ENCODE assay signal across 17 cellular contexts in the genomic region with DNA sequence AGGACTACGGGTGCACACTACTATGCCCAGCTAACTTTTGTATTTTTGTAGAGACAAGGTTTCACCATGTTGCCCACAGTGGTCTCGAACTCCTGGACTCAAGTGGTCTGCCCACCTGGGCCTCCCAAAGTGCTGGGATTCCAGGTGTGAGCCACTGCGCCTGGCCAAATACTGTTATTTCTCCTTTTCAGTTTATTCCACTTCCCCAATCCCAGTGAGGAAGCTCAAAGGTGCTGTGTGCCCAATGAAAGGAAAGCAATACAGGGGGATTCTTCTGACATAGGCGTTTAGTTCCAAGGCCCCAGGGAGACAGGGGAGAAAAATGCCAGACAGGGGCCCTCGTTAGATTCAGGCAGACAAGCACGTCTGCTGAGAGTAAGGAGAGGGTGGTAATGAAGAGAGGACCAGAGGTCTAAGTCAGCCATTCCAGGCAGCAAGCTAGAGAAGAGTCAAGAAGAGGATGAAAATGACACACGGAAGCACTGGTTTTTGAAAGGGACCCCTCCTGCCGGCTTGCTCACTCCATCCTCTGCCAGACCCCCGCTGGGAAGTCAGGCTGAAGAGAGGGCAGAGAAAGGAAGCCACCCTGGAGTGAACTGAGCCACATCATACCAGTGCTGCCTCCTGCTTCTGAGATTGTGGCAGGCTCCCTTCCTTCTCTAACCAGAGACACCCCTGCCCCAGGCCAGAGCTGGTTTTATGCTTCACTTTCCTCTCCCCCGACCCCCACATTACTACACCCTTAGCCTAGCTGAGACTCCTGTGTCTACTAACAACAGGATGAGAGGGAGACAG. TPM values are rescaled to one million over a fixed set of nuclear protein-coding genes. Genes with fewer than 3 reads are reported as not detected.
DNase-seq lines count a peak whose midpoint lies in the region; ATAC-seq and TF ChIP-seq lines count a peak whose summit lies in the region.
"Had no signal": no experiment of that assay in that cellular context is flagged by ENCODE, and none has a peak within 500 bp of the region (broad histone marks: within the 10 kb centered on the region; RNA-seq: fewer than 3 reads in every experiment).

No MANE protein-coding gene starts in this region.

- H3K9me3 ChIP-seq in ES-I3 (ENCODE audit: control insufficient read depth, insufficient read depth, low read length) = no peaks in the 10 kb centered on the region
- no peaks in the 10 kb centered on the region for H3K9me3 ChIP-seq in MG63
- no peaks in the 10 kb centered on the region for H3K9me3 ChIP-seq in esophagus (ENCODE audit: control insufficient read depth in 2 of 2, insufficient read depth in 1 of 2, low read depth in 1 of 2, low read length in 1 of 2)
- H3K9me3 ChIP-seq in osteoblast (ENCODE audit: low read depth, low read length) = no peaks in the 10 kb centered on the region
- H3K9me3 ChIP-seq: gastrocnemius medialis, SJSA1, transverse colon had no signal

- H3K27ac Mint-ChIP-seq in progenitor cell of endocrine pancreas = no peak overlapping the region
- H3K27ac Mint-ChIP-seq: activated CD4-positive, alpha-beta memory T cell treated with anti-CD3 and anti-CD28 coated beads, Interleukin-2, amount 10 ng/mL, durations not matched to agents 7 days and 5 days had no signal

- peaks cover 33% of the 10 kb centered on the region for H3K4me1 ChIP-seq in ES-I3 (ENCODE audit: insufficient read depth, low read length)
- peaks cover 0 to 13% of the 10 kb centered on the region in 2 donors for H3K4me1 ChIP-seq in esophagus (ENCODE audit: control insufficient read depth in 2 of 2, insufficient read depth in 2 of 2, low read length in 1 of 2)
- H3K4me1 ChIP-seq in osteoblast (ENCODE audit: insufficient read depth, low read length) = peaks cover 13% of the 10 kb centered on the region

- H3K36me3 ChIP-seq in ES-I3 (ENCODE audit: insufficient read depth, low read length) (no peaks in the 10 kb centered on the region), MG63 (no peaks in the 10 kb centered on the region), esophagus (ENCODE audit: control insufficient read depth in 2 of 2, insufficient read depth in 2 of 2, low read length in 1 of 2) (no peaks in the 10 kb centered on the region), osteoblast (ENCODE audit: insufficient read depth, low read length) (no peaks in the 10 kb centered on the region)
- H3K36me3 ChIP-seq: gastrocnemius medialis, SJSA1, transverse colon had no signal

- TF ChIP-seq CTCF in osteoblast (IDR thresholded peaks at IDR 0.05; ENCODE audit: extremely low read depth, low read depth, low read length) (no peak), progenitor cell of endocrine pancreas (IDR thresholded peaks at IDR 0.05; ENCODE audit: unreplicated experiment) (no peak)

- H3K27ac ChIP-seq in esophagus (ENCODE audit: low read depth in 2 of 2, low read length in 1 of 2) (peak overlapping the region; percentile 27 to 65), osteoblast (ENCODE audit: low read depth, low read length) (no peak overlapping the region)
- H3K27ac ChIP-seq: C4-2B, SJSA1 had no signal

- peak overlapping the region; percentile 32 for H2AFZ ChIP-seq in osteoblast (ENCODE audit: low read length)

- H3K27me3 ChIP-seq in MG63 = no peaks in the 10 kb centered on the region
- no peaks in the 10 kb centered on the region for H3K27me3 ChIP-seq in esophagus (ENCODE audit: control insufficient read depth in 1 of 2, insufficient read depth in 2 of 2, low read length in 2 of 2)
- no peaks in the 10 kb centered on the region for H3K27me3 ChIP-seq in osteoblast (ENCODE audit: insufficient read depth, low read length)
- H3K27me3 ChIP-seq: gastrocnemius medialis, SJSA1, transverse colon had no signal

- DNase-seq in MG63 = peak; percentile 3
- no peak for DNase-seq in osteoblast (ENCODE audit: insufficient read length, low spot score, missing footprints)
- no peak for DNase-seq in epidermal melanocyte (ENCODE audit: insufficient read length, low spot score)
- DNase-seq in progenitor cell of endocrine pancreas (ENCODE audit: low spot score, unreplicated experiment) = no peak
- DNase-seq in NCI-H187 treated with DMSO at 0.1 percent for 48 hours (lab: John Stamatoyannopoulos, UW) = no peak
- DNase-seq: activated CD4-positive, alpha-beta memory T cell treated with anti-CD3 and anti-CD28 coated beads, Interleukin-2, amount 10 ng/mL, durations not matched to agents 7 days and 5 days; EL; gastrocnemius medialis; kidney; NCI-H1092; NCI-H345; transverse colon had no signal

- H3K4me2 ChIP-seq in osteoblast (ENCODE audit: insufficient read depth, low read length) = no peak overlapping the region

- H3K9me3 Mint-ChIP-seq in progenitor cell of endocrine pancreas (ENCODE audit: low read depth) = no peaks in the 10 kb centered on the region
- H3K9me3 Mint-ChIP-seq: activated CD4-positive, alpha-beta memory T cell treated with anti-CD3 and anti-CD28 coated beads, Interleukin-2, amount 10 ng/mL, durations not matched to agents 7 days and 5 days had no signal

- no peaks in the 10 kb centered on the region for H3K36me3 Mint-ChIP-seq in progenitor cell of endocrine pancreas (ENCODE audit: insufficient read depth)

- peak overlapping the region; percentile 4; the same call in 1 of the 2 replicates for H3K9ac ChIP-seq in ES-I3 (ENCODE audit: low read depth, low read length)

- peaks cover 4% of the 10 kb centered on the region for H3K4me1 Mint-ChIP-seq in progenitor cell of endocrine pancreas (ENCODE audit: low read depth)

- H3K4me3 Mint-ChIP-seq in progenitor cell of endocrine pancreas (ENCODE audit: low read depth) = no peak overlapping the region
- H3K4me3 Mint-ChIP-seq: activated CD4-positive, alpha-beta memory T cell treated with anti-CD3 and anti-CD28 coated beads, Interleukin-2, amount 10 ng/mL, durations not matched to agents 7 days and 5 days had no signal

- H3K79me2 ChIP-seq in osteoblast (ENCODE audit: insufficient read depth, low read length) = peaks cover 82% of the 10 kb centered on the region

- 67 to 71% methylated on average over 10 of the region's 10 CpGs for WGBS in esophagus, 2 donors

- no peak for ATAC-seq in HG03280 (IDR thresholded peaks at IDR 0.05; ENCODE audit: unreplicated experiment)
- ATAC-seq: gastrocnemius medialis had no signal

- H3K4me3 ChIP-seq in MG63 (no peak overlapping the region), esophagus (ENCODE audit: low read depth in 1 of 2, low read length in 2 of 2) (no peak overlapping the region), osteoblast (ENCODE audit: insufficient read depth, low read length) (no peak overlapping the region)
- H3K4me3 ChIP-seq: gastrocnemius medialis, SJSA1, transverse colon had no signal

- H3K27me3 Mint-ChIP-seq in progenitor cell of endocrine pancreas = no peaks in the 10 kb centered on the region
- H3K27me3 Mint-ChIP-seq: activated CD4-positive, alpha-beta memory T cell treated with anti-CD3 and anti-CD28 coated beads, Interleukin-2, amount 10 ng/mL, durations not matched to agents 7 days and 5 days had no signal

- no peaks in the 10 kb centered on the region for H4K20me1 ChIP-seq in osteoblast (ENCODE audit: insufficient read depth, low read length)

RNA-seq across cellular contexts. Expression of gene INO80C, which starts 6.7 kb away (rescaled TPM):
- total RNA-seq in MG63 (2014; rRNA removed; shearing (Covaris generic); ENCODE audit: low replicate concordance) = 8.5 and 14.1 TPM in 2 replicates
- polyA plus RNA-seq in esophagus = 10 to 100 TPM; 58.3 to 70.6 TPM
- 9.0 and 14.4 TPM in 2 replicates for total RNA-seq in osteoblast
- 30.0 and 31.6 TPM in 2 replicates for total RNA-seq in progenitor cell of endocrine pancreas
